Comparison of ENCODE assay signal across 1 cellular context in genomic region chr9:111052831-111053230, GRCh38.
TF ChIP-seq lines count a peak whose summit lies in the region.

No MANE protein-coding gene starts in this region.

TF ChIP-seq in SK-N-SH, 30 proteins besides CTCF, POLR2A, EP300 and RAD21:
- TF ChIP-seq TCF12 (IDR thresholded peaks at IDR 0.05) (peak; percentile 10; the same call in 1 of the 2 replicates), RCOR1 (IDR thresholded peaks at IDR 0.05; ENCODE audit: low read length) (no peak)
TF ChIP-seq in SK-N-SH: peak in this region for 1.
